Comparison of ENCODE assay signal across 9 cellular contexts in the genomic region with DNA sequence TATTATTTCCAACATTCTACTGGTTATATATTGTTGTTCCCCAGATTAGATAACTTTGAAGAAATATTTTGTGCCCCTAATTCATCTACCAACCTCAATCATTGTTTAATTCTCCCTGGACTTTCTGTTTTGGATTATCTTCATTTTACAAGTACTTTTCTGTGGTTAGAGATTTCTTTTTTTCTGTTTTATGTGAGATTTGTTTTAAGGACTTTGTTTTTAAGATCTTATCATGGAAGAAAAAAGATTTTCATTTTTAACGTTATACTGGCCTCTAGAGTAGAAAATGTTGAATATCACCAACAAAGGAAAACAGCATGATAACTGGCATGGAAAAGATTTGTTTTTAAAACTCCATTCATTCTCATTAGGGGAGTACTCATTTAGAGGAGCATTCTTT.
DNase-seq lines count a peak whose midpoint lies in the region; ATAC-seq and TF ChIP-seq lines count a peak whose summit lies in the region.
"Had no signal": no experiment of that assay in that cellular context is flagged by ENCODE, and none has a peak within 500 bp of the region (broad histone marks: within the 10 kb centered on the region; RNA-seq: fewer than 3 reads in every experiment).

No MANE protein-coding gene starts in this region.

- H3K36me3 ChIP-seq in Peyer's patch (no peaks in the 10 kb centered on the region), thoracic aorta (no peaks in the 10 kb centered on the region)

- no peak for ATAC-seq in thoracic aorta (ENCODE audit: insufficient number of reproducible peaks, low FRiP score, low read depth)
- no peak for ATAC-seq in GM21576 (IDR thresholded peaks at IDR 0.05; ENCODE audit: unreplicated experiment)

- no peak overlapping the region for H3K4me3 ChIP-seq in Peyer's patch
- H3K4me3 ChIP-seq in thoracic aorta, result no peak overlapping the region

- TF ChIP-seq CTCF in Peyer's patch (IDR thresholded peaks at IDR 0.05) (peak in 4 of 6 experiments; percentile 13 to 56 (median 50)), thoracic aorta (IDR thresholded peaks at IDR 0.05) (peak; percentile 49)

- DNase-seq in NCI-H1092 treated with DMSO at 0.1 percent for 48 hours (lab: John Stamatoyannopoulos, UW) (peak; percentile 19), NCI-H1092 (lab: John Stamatoyannopoulos, UW) (no peak), Peyer's patch (no peak), fibroblast of the conjunctiva (ENCODE audit: low read depth) (peak; percentile 43), thoracic aorta (ENCODE audit: low spot score) (no peak), putamen (ENCODE audit: low spot score) (no peak)
- DNase-seq in activated T-cell treated with anti-CD3 and anti-CD28 coated beads, Interleukin-2, amount 50 U/mL, for 1 hour, result no peak

- H3K27ac ChIP-seq in Peyer's patch, result no peak overlapping the region
- H3K27ac ChIP-seq in thoracic aorta, result peak overlapping the region; percentile 31 to 45
- H3K27ac ChIP-seq: epithelial cell of prostate had no signal

- H3K27me3 ChIP-seq in Peyer's patch, result no peaks in the 10 kb centered on the region
- H3K27me3 ChIP-seq in thoracic aorta (replicated peaks; ENCODE audit: insufficient read depth), result no peaks in the 10 kb centered on the region

- H3K9me3 ChIP-seq in Peyer's patch (no peaks in the 10 kb centered on the region), thoracic aorta (no peaks in the 10 kb centered on the region)

- peaks cover 0 to 17% (median 0%) of the 10 kb centered on the region in 4 donors for H3K4me1 ChIP-seq in Peyer's patch
- H3K4me1 ChIP-seq in thoracic aorta (ENCODE audit: control insufficient read depth in 1 of 2, low read depth in 2 of 2), result peaks cover 13 to 27% of the 10 kb centered on the region in 2 donors

- TF ChIP-seq POLR2A in Peyer's patch (IDR thresholded peaks at IDR 0.05), result no peak

Comparison
In these comparisons a context has a peak if more than half of its experiments do, and no peak if none do; other contexts are left out.
1. DNase-seq: peak in NCI-H1092 treated with DMSO at 0.1 percent for 48 hours (single experiment) and fibroblast of the conjunctiva (single experiment); none in NCI-H1092 (single experiment), Peyer's patch (0 of 3), thoracic aorta (single experiment), putamen (single experiment) and activated T-cell treated with anti-CD3 and anti-CD28 coated beads, Interleukin-2, amount 50 U/mL, for 1 hour (single experiment).
2. H3K27ac ChIP-seq: peak in thoracic aorta (2 of 2); none in Peyer's patch (0 of 4).